20 cellular contexts compared by ENCODE assay signal in genomic region chr13:31774186-31774585, GRCh38. TPM values are rescaled to one million over a fixed set of nuclear protein-coding genes. Genes with fewer than 3 reads are reported as not detected.
DNase-seq lines count a peak whose midpoint lies in the region; ATAC-seq and TF ChIP-seq lines count a peak whose summit lies in the region.
"Had no signal": no experiment of that assay in that cellular context is flagged by ENCODE, and none has a peak within 500 bp of the region (broad histone marks: within the 10 kb centered on the region; RNA-seq: fewer than 3 reads in every experiment).

No MANE protein-coding gene starts in this region.

- H3K27me3 ChIP-seq in testis = no peaks in the 10 kb centered on the region

- WGBS in testis, 2 donors = 71 to 81% methylated on average over 5 of the region's 5 CpGs

- intact Hi-C loops in testis (cut with DNase I; ENCODE audit: low total_unique reads) = no loop called here
- intact Hi-C loops in left cardiac atrium (cut with DNase I) = no loop called here

- no peaks in the 10 kb centered on the region for H3K4me1 ChIP-seq in testis
- H3K4me1 ChIP-seq: A549 had no signal

- no peak for TF ChIP-seq POLR2A in testis (IDR thresholded peaks at IDR 0.05)

- peak; percentile 25 for DNase-seq in EH (ENCODE audit: low read depth)
- DNase-seq in RPMI7951 (ENCODE audit: low read depth) = peak; percentile 58
- DNase-seq in epithelial cell of prostate (ENCODE audit: low read depth, low spot score) = no peak
- DNase-seq in testis = peak; percentile 19
- DNase-seq in islet precursor cell = no peak
- no peak for DNase-seq in left cardiac atrium
- DNase-seq in NCI-H2227 (lab: John Stamatoyannopoulos, UW; ENCODE audit: unreplicated experiment) = no peak
- DNase-seq: COR-L47, H9, MV-4-11, NCI-H1417, NCI-H187 treated with DMSO at 0.1 percent for 48 hours, NCI-H69 had no signal

- no peaks in the 10 kb centered on the region for H3K9me3 ChIP-seq in testis
- H3K9me3 ChIP-seq: A549 had no signal

- TF ChIP-seq CTCF in testis (IDR thresholded peaks at IDR 0.05) = no peak

- peak overlapping the region; percentile 24 for H3K27ac ChIP-seq in epithelial cell of prostate
- no peak overlapping the region for H3K27ac ChIP-seq in testis
- H3K27ac ChIP-seq: A549, C4-2B, HL-60, SK-N-MC had no signal

- ATAC-seq in GM21717 (IDR thresholded peaks at IDR 0.05; ENCODE audit: unreplicated experiment) (no peak), left cardiac atrium (no peak)
- ATAC-seq: A549 had no signal

- no peak overlapping the region for H3K4me3 ChIP-seq in testis
- H3K4me3 ChIP-seq: A549, SK-N-MC had no signal

- no peaks in the 10 kb centered on the region for H3K36me3 ChIP-seq in testis (ENCODE audit: low read depth, missing control alignments)

RNA-seq across cellular contexts. Expression of gene RXFP2, which starts 34.9 kb away (rescaled TPM):
- total RNA-seq in RPMI7951 (2014; rRNA removed; shearing (Covaris generic)) = 1.1 and 1.2 TPM in 2 replicates
- total RNA-seq in testis (under 1 TPM; 0.08 to 0.43 TPM), left cardiac atrium (not detected)
- polyA plus RNA-seq in testis (ENCODE audit: insufficient read depth, low read depth, low replicate concordance) = 0.67 TPM
- total RNA-seq: Daoy, H9, LHCN-M2 had no signal
- polyA plus RNA-seq: A549 had no signal

Comparison
In these comparisons a context has a peak if more than half of its experiments do, and no peak if none do; other contexts are left out.
1. DNase-seq: peak in EH (single experiment), RPMI7951 (single experiment) and testis (single experiment); none in epithelial cell of prostate (single experiment), islet precursor cell (single experiment), left cardiac atrium (single experiment) and NCI-H2227 (single experiment).